Comparison of ENCODE assay signal across 17 cellular contexts in the genomic region with DNA sequence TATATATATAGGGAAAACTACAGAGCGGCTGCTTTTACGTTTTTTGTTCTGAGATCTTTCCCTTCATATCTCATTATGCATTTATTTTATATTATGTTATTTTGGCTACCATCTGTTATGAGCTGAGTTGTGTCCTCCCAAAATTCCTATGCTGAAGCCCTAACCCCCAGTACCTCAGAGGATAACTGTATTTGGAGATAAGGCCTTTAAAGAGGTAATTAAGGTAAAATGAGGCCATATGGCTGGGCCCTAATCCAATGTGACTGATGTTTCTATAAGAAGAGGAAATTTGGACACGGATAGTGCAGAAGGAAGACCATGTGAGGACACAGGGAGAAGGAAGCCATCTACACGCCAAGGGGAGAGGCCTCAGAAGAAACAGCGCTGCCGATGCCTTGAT.
A peak's percentile ranks its signal among the peaks of the same experiment; 100 is the strongest.
DNase-seq lines count a peak whose midpoint lies in the region; ATAC-seq and TF ChIP-seq lines count a peak whose summit lies in the region.
"Had no signal": no experiment of that assay in that cellular context is flagged by ENCODE, and none has a peak within 500 bp of the region (broad histone marks: within the 10 kb centered on the region; RNA-seq: fewer than 3 reads in every experiment).

No MANE protein-coding gene starts in this region.

- H3K27ac ChIP-seq in C4-2B, result peak overlapping the region; percentile 52; the same call in 1 of the 2 replicates
- H3K27ac ChIP-seq: BLaER1 treated with 17β-estradiol and CSF1 and Interleukin-3, amounts not matched to agents 10 nM and 100 nM had no signal

- H3K36me3 Mint-ChIP-seq in nephron (ENCODE audit: low read depth), result no peaks in the 10 kb centered on the region
- H3K36me3 Mint-ChIP-seq in mesothelial cell of epicardium, result no peaks in the 10 kb centered on the region
- no peaks in the 10 kb centered on the region for H3K36me3 Mint-ChIP-seq in MCF 10A (ENCODE audit: insufficient read depth, unreplicated experiment)

- intact Hi-C loops in MCF 10A (cut with micrococcal nuclease), result no loop called here

- no peak overlapping the region for H3K4me3 Mint-ChIP-seq in nephron
- H3K4me3 Mint-ChIP-seq in mesothelial cell of epicardium, result no peak overlapping the region
- H3K4me3 Mint-ChIP-seq in MCF 10A (ENCODE audit: unreplicated experiment), result no peak overlapping the region
- H3K4me3 Mint-ChIP-seq: CD4-positive, alpha-beta T cell; HFFc6 had no signal

- POLR2A ChIA-PET in MCF 10A (lab: Yijun Ruan, JAX), result no interaction called here

- H3K27ac Mint-ChIP-seq in nephron, result peak overlapping the region in 2 of 3 experiments; percentile 47 to 51
- H3K27ac Mint-ChIP-seq in mesothelial cell of epicardium, result no peak overlapping the region
- H3K27ac Mint-ChIP-seq in MCF 10A (ENCODE audit: low read depth, unreplicated experiment), result no peak overlapping the region
- H3K27ac Mint-ChIP-seq: CD4-positive, alpha-beta T cell; HFFc6 had no signal

- H3K4me1 Mint-ChIP-seq in nephron (peaks cover 39% of the 10 kb centered on the region), mesothelial cell of epicardium (peaks cover 21% of the 10 kb centered on the region), MCF 10A (ENCODE audit: insufficient read depth, unreplicated experiment) (no peaks in the 10 kb centered on the region)

- no peak for ATAC-seq in SK-N-SH treated with all-trans-retinoic acid at 6 μM for 48 hours
- ATAC-seq: HepG2 had no signal

- no peaks in the 10 kb centered on the region for H3K9me3 Mint-ChIP-seq in nephron
- H3K9me3 Mint-ChIP-seq in mesothelial cell of epicardium, result peaks cover 3% of the 10 kb centered on the region
- H3K9me3 Mint-ChIP-seq in MCF 10A (ENCODE audit: unreplicated experiment), result peaks cover 53% of the 10 kb centered on the region
- H3K9me3 Mint-ChIP-seq: CD4-positive, alpha-beta T cell; HFFc6 had no signal

- no peak for TF ChIP-seq CTCF in C4-2B (conservative IDR thresholded peaks at IDR 0.05)
- no peak for TF ChIP-seq CTCF in nephron (IDR thresholded peaks at IDR 0.05; ENCODE audit: unreplicated experiment in 3 of 3)
- no peak for TF ChIP-seq CTCF in GM13977 (IDR thresholded peaks at IDR 0.05; ENCODE audit: extremely low read depth, insufficient read depth, missing control alignments)
- no peak for TF ChIP-seq CTCF in mesothelial cell of epicardium (IDR thresholded peaks at IDR 0.05; ENCODE audit: unreplicated experiment)
- no peak for TF ChIP-seq CTCF in MCF 10A (IDR thresholded peaks at IDR 0.05; ENCODE audit: unreplicated experiment)

- CTCF ChIA-PET in MCF 10A (lab: Yijun Ruan, JAX), result no interaction called here

- no TSS peak for BruUV-seq in MCF 10A (replicated peaks; lab: Mats Ljungman, UMichigan)

- DNase-seq in NCI-H524 treated with DMSO at 0.1 percent for 48 hours (lab: John Stamatoyannopoulos, UW) (peak; percentile 86), GM13977 (ENCODE audit: low spot score) (no peak), mesothelial cell of epicardium (ENCODE audit: low spot score in 2 of 2, unreplicated experiment in 2 of 2) (no peak), MCF 10A (ENCODE audit: unreplicated experiment) (no peak)
- DNase-seq: ACHN; Calu3; CD4-positive, alpha-beta T cell; DMS153; DMS79 treated with DMSO at 0.1 percent for 48 hours; EL; HCEC 1CT; HFFc6 had no signal

- H3K27me3 Mint-ChIP-seq in nephron (ENCODE audit: low read depth) (peaks cover 8% of the 10 kb centered on the region), mesothelial cell of epicardium (ENCODE audit: low read depth) (peaks cover 2% of the 10 kb centered on the region), MCF 10A (ENCODE audit: insufficient read depth, unreplicated experiment) (no peaks in the 10 kb centered on the region)

- in situ Hi-C loops in GM13977 (cut with MboI; ENCODE audit: low pct_unique_long_range_greater_than_20kb, low sequenced_read_pairs, unreplicated experiment), result no loop called here

TF ChIP-seq in SK-N-SH treated with all-trans-retinoic acid at 6 μM for 48 hours, 23 proteins besides CTCF, POLR2A, EP300 and RAD21:
- TF ChIP-seq RARB (CRISPR knock-in tag; IDR thresholded peaks at IDR 0.05), result no peak
- TF ChIP-seq TCF4 (CRISPR knock-in tag; IDR thresholded peaks at IDR 0.05; ENCODE audit: borderline replicate concordance), result peak; percentile 60
- TF ChIP-seq ZNF8 (CRISPR knock-in tag; IDR thresholded peaks at IDR 0.05), result no peak

Comparison
In these comparisons a context has a peak if more than half of its experiments do, and no peak if none do; other contexts are left out.
1. H3K27ac Mint-ChIP-seq: peak in nephron (2 of 3); none in mesothelial cell of epicardium (single experiment) and MCF 10A (single experiment).